In the genomic region with DNA sequence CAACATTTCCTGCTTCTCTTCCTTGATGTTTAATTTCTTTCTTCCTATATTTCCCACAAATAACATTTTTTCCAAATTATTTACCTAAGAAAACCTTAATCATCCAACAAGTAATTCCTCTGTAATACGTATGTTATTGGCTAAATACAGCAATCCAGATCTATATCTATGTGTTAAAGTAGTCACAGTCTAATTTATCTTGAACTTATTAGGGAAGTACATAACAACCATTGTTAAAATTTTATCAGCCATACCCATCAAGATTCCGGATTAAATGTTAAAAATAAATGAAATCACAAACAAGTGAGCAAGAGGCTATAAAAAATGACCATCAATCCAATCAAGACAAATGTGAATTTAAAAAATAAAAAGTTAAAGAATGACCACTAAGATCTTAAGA, we compare ENCODE assay signal across 1 cellular context.
TF ChIP-seq lines count a peak whose summit lies in the region.

No MANE protein-coding gene starts in this region.

TF ChIP-seq in GM23338, 12 proteins besides CTCF, POLR2A, EP300 and RAD21 (continued from another document):
- TF ChIP-seq NANOG (IDR thresholded peaks at IDR 0.05; ENCODE audit: borderline replicate concordance) (no peak), ZNF114 (CRISPR knock-in tag; IDR thresholded peaks at IDR 0.05) (no peak), ZNF331 (CRISPR knock-in tag; IDR thresholded peaks at IDR 0.05; ENCODE audit: low read depth) (no peak), REST (IDR thresholded peaks at IDR 0.05; ENCODE audit: unreplicated experiment) (no peak), STAT1 (IDR thresholded peaks at IDR 0.05; ENCODE audit: unreplicated experiment) (no peak), ETS1 (IDR thresholded peaks at IDR 0.05) (no peak), CREB1 (CRISPR knock-in tag; IDR thresholded peaks at IDR 0.05; ENCODE audit: low read depth) (no peak)
- TF ChIP-seq, protein P1, sequence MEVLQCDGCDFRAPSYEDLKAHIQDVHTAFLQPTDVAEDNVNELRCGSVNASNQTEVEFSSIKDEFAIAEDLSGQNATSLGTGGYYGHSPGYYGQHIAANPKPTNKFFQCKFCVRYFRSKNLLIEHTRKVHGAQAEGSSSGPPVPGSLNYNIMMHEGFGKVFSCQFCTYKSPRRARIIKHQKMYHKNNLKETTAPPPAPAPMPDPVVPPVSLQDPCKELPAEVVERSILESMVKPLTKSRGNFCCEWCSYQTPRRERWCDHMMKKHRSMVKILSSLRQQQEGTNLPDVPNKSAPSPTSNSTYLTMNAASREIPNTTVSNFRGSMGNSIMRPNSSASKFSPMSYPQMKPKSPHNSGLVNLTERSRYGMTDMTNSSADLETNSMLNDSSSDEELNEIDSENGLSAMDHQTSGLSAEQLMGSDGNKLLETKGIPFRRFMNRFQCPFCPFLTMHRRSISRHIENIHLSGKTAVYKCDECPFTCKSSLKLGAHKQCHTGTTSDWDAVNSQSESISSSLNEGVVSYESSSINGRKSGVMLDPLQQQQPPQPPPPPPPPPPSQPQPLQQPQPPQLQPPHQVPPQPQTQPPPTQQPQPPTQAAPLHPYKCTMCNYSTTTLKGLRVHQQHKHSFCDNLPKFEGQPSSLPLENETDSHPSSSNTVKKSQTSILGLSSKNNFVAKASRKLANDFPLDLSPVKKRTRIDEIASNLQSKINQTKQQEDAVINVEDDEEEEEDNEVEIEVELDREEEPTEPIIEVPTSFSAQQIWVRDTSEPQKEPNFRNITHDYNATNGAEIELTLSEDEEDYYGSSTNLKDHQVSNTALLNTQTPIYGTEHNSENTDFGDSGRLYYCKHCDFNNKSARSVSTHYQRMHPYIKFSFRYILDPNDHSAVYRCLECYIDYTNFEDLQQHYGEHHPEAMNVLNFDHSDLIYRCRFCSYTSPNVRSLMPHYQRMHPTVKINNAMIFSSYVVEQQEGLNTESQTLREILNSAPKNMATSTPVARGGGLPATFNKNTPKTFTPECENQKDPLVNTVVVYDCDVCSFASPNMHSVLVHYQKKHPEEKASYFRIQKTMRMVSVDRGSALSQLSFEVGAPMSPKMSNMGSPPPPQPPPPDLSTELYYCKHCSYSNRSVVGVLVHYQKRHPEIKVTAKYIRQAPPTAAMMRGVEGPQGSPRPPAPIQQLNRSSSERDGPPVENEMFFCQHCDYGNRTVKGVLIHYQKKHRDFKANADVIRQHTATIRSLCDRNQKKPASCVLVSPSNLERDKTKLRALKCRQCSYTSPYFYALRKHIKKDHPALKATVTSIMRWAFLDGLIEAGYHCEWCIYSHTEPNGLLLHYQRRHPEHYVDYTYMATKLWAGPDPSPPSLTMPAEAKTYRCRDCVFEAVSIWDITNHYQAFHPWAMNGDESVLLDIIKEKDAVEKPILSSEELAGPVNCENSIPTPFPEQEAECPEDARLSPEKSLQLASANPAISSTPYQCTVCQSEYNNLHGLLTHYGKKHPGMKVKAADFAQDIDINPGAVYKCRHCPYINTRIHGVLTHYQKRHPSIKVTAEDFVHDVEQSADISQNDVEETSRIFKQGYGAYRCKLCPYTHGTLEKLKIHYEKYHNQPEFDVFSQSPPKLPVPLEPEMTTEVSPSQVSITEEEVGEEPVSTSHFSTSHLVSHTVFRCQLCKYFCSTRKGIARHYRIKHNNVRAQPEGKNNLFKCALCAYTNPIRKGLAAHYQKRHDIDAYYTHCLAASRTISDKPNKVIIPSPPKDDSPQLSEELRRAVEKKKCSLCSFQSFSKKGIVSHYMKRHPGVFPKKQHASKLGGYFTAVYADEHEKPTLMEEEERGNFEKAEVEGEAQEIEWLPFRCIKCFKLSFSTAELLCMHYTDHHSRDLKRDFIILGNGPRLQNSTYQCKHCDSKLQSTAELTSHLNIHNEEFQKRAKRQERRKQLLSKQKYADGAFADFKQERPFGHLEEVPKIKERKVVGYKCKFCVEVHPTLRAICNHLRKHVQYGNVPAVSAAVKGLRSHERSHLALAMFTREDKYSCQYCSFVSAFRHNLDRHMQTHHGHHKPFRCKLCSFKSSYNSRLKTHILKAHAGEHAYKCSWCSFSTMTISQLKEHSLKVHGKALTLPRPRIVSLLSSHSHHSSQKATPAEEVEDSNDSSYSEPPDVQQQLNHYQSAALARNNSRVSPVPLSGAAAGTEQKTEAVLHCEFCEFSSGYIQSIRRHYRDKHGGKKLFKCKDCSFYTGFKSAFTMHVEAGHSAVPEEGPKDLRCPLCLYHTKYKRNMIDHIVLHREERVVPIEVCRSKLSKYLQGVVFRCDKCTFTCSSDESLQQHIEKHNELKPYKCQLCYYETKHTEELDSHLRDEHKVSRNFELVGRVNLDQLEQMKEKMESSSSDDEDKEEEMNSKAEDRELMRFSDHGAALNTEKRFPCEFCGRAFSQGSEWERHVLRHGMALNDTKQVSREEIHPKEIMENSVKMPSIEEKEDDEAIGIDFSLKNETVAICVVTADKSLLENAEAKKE (CRISPR knock-in tag; IDR thresholded peaks at IDR 0.05): no peak
